ENCODE assay signal across 18 cellular contexts in genomic region chr1:168708698-168709406, GRCh38. TPM values are rescaled to one million over a fixed set of nuclear protein-coding genes. Genes with fewer than 3 reads are reported as not detected.
DNase-seq lines count a peak whose midpoint lies in the region; ATAC-seq, FAIRE-seq and TF ChIP-seq lines count a peak whose summit lies in the region.
"Had no signal": no experiment of that assay in that cellular context is flagged by ENCODE, and none has a peak within 500 bp of the region (broad histone marks: within the 10 kb centered on the region; RNA-seq: fewer than 3 reads in every experiment).

No MANE protein-coding gene starts in this region.

- DNase-seq in HTR-8/SVneo (ENCODE audit: insufficient read length, low spot score), result peak; percentile 34
- no peak for DNase-seq in chondrocyte (ENCODE audit: low spot score)
- DNase-seq in NCI-H1436 (lab: John Stamatoyannopoulos, UW), result no peak
- DNase-seq in activated CD4-positive, alpha-beta T cell treated with anti-CD3 and anti-CD28 coated beads for 48 hours, result no peak
- DNase-seq: activated naive CD4-positive, alpha-beta T cell treated with anti-CD3 and anti-CD28 coated beads for 36 hours; hippocampal formation; lower lobe of right lung; MM.1S; SIG-M5 had no signal

- H3K4me1 ChIP-seq in muscle layer of duodenum (ENCODE audit: control insufficient read depth in 1 of 2, insufficient read depth in 2 of 2, low read length in 2 of 2) (peaks cover 8 to 25% of the 10 kb centered on the region in 2 donors), stomach smooth muscle (ENCODE audit: control insufficient read depth, insufficient read depth, low read length) (peaks cover 26% of the 10 kb centered on the region)
- H3K4me1 ChIP-seq: HAP-1, lower lobe of right lung, parathyroid adenoma had no signal

- H3K36me3 ChIP-seq in muscle layer of duodenum (ENCODE audit: control insufficient read depth in 1 of 2, insufficient read depth in 2 of 2, low read length in 2 of 2) (peaks cover 0 to 5% of the 10 kb centered on the region in 2 donors), stomach smooth muscle (ENCODE audit: control insufficient read depth in 2 of 2, insufficient read depth in 2 of 2, low read length in 2 of 2) (no peaks in the 10 kb centered on the region)
- H3K36me3 ChIP-seq: cardiac muscle cell, HAP-1, lower lobe of right lung had no signal

- H3K27me3 ChIP-seq in muscle layer of duodenum (ENCODE audit: low read depth, low read length) (no peaks in the 10 kb centered on the region), stomach smooth muscle (ENCODE audit: control insufficient read depth in 1 of 2, insufficient read depth in 2 of 2, low read length in 2 of 2) (no peaks in the 10 kb centered on the region)
- H3K27me3 ChIP-seq: cardiac muscle cell had no signal

- H3K4me3 ChIP-seq in muscle layer of duodenum (ENCODE audit: low read depth in 1 of 2, low read length in 2 of 2) (no peak overlapping the region), stomach smooth muscle (ENCODE audit: low read length in 2 of 2) (peak overlapping the region in 1 of 2 donors; percentile 61)
- H3K4me3 ChIP-seq: cardiac muscle cell, HAP-1, lower lobe of right lung had no signal

- H3K4me1 Mint-ChIP-seq in chondrocyte (ENCODE audit: low read depth), result peaks cover 48% of the 10 kb centered on the region
- H3K4me1 Mint-ChIP-seq: CD14-positive monocyte had no signal

- TF ChIP-seq CTCF in chondrocyte (IDR thresholded peaks at IDR 0.05), result no peak

- no peaks in the 10 kb centered on the region for H3K36me3 Mint-ChIP-seq in chondrocyte (ENCODE audit: low read depth)
- H3K36me3 Mint-ChIP-seq: CD14-positive monocyte had no signal

- peaks cover 7% of the 10 kb centered on the region for H3K9me3 Mint-ChIP-seq in chondrocyte (ENCODE audit: low read depth)
- H3K9me3 Mint-ChIP-seq: activated naive CD4-positive, alpha-beta T cell treated with anti-CD3 and anti-CD28 coated beads for 36 hours had no signal

- peak overlapping the region; percentile 100 for H3K27ac Mint-ChIP-seq in chondrocyte (ENCODE audit: unreplicated experiment)
- H3K27ac Mint-ChIP-seq: activated naive CD4-positive, alpha-beta T cell treated with anti-CD3 and anti-CD28 coated beads for 36 hours; CD14-positive monocyte had no signal

- H3K27me3 Mint-ChIP-seq in chondrocyte (ENCODE audit: low read depth), result no peaks in the 10 kb centered on the region

- no peak overlapping the region for H3K4me3 Mint-ChIP-seq in chondrocyte (ENCODE audit: unreplicated experiment)
- H3K4me3 Mint-ChIP-seq: activated naive CD4-positive, alpha-beta T cell treated with anti-CD3 and anti-CD28 coated beads for 36 hours; CD14-positive monocyte had no signal

- H3K9me3 ChIP-seq in muscle layer of duodenum (ENCODE audit: control insufficient read depth in 1 of 2, low read length in 2 of 2) (no peaks in the 10 kb centered on the region), stomach smooth muscle (ENCODE audit: control insufficient read depth in 2 of 2, low read length in 2 of 2) (no peaks in the 10 kb centered on the region)
- H3K9me3 ChIP-seq: HAP-1, lower lobe of right lung had no signal

- FAIRE-seq in HTR-8/SVneo (lab: Jason Lieb, UNC), result no peak
- FAIRE-seq: GM12892 had no signal

- H3K9ac ChIP-seq in stomach smooth muscle (ENCODE audit: low read length in 2 of 2), result no peak overlapping the region
- H3K9ac ChIP-seq: parathyroid adenoma had no signal

- ATAC-seq in GM18858 (IDR thresholded peaks at IDR 0.05; ENCODE audit: unreplicated experiment) (no peak), GM21723 (IDR thresholded peaks at IDR 0.05; ENCODE audit: unreplicated experiment) (no peak)

- H3K27ac ChIP-seq in muscle layer of duodenum (ENCODE audit: low read length), result peak overlapping the region; percentile 18
- H3K27ac ChIP-seq in stomach smooth muscle (ENCODE audit: low read length), result peak overlapping the region; percentile 82
- H3K27ac ChIP-seq: cardiac muscle cell, parathyroid adenoma had no signal

RNA-seq across cellular contexts. Expression of gene DPT, which starts 20.2 kb away (rescaled TPM):
- 11.3 to 30.2 TPM (median 13.0 TPM) in 3 replicates for total RNA-seq in chondrocyte
- total RNA-seq: activated naive CD4-positive, alpha-beta T cell treated with anti-CD3 and anti-CD28 coated beads for 36 hours; cardiac muscle cell had no signal
